ENCODE assay signal across 1 cellular context in genomic region chr17:48841395-48841831, GRCh38.
TF ChIP-seq lines count a peak whose summit lies in the region.

No MANE protein-coding gene starts in this region.

TF ChIP-seq in HepG2, 621 proteins besides CTCF, POLR2A, EP300 and RAD21:
- TF ChIP-seq CEBPB (IDR thresholded peaks at IDR 0.05; ENCODE audit: borderline replicate concordance, low read depth, low read length) (peak; percentile 41; the same call in 1 of the 2 replicates), ZNF496 (CRISPR knock-in tag; IDR thresholded peaks at IDR 0.05; ENCODE audit: insufficient replicate concordance) (no peak), PCBP1 (IDR thresholded peaks at IDR 0.05; ENCODE audit: borderline replicate concordance, low read depth, low read length) (no peak)
